ENCODE assay signal across 1 cellular context in the genomic region with DNA sequence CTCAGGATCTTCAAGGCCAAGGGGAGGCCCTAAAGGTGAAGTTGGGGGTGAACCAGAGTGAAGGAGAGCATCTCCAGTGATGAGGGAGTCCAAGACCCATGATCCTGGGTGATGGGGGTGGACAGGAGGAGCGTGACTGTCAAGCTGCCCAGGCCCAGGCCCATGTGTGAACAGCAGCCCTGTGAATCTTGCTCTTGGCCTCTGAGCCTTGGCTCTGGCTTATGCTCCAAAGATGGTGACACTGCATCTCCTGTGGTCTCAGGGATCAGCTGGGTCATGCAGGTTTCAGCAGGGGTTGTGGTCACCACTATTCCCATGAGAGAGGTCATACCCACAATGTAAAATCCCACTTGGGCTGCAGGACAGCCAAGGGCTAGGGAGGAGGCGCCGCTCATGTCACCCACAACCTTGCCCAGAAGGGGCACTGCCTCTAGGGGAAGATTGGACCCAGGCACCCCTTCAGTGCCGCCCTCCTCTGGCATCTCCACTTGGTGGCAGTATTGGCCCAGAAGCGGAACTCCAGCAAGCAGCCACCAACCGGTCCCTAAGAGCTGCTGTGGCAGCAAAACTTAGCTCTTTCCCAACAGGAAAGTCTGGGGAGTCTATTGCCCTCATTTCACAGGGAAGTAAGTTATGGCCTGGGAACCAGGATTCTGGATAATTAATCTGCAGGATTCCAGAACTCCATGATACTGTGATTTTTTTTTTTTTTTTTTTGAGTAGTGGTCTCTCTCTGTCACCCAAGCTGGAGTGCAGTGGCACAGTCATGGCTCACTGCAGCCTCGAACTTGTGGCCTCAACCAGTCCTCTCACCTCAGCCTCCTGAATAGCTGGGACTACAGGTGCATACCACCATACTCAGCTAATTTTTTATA.
TF ChIP-seq lines count a peak whose summit lies in the region.

No MANE protein-coding gene starts in this region.

TF ChIP-seq in HepG2, 621 proteins besides CTCF, POLR2A, EP300 and RAD21 (continued from another document):
- TF ChIP-seq ZNF776 (CRISPR knock-in tag; IDR thresholded peaks at IDR 0.05): no peak
- peak; percentile 72 for TF ChIP-seq SMC3 (IDR thresholded peaks at IDR 0.05; ENCODE audit: low read length)
- TF ChIP-seq KDM2A (CRISPR knock-in tag; IDR thresholded peaks at IDR 0.05; ENCODE audit: borderline replicate concordance, low read depth): peak; percentile 18; the same call in 1 of the 2 replicates
- TF ChIP-seq NONO (IDR thresholded peaks at IDR 0.05): no peak
- TF ChIP-seq NONO (CRISPR knock-in tag; conservative IDR thresholded peaks at IDR 0.05): no peak
- TF ChIP-seq ZNF224 (CRISPR knock-in tag; IDR thresholded peaks at IDR 0.05): no peak
- TF ChIP-seq ZNF703 (CRISPR knock-in tag; IDR thresholded peaks at IDR 0.05; ENCODE audit: borderline replicate concordance): no peak
- no peak for TF ChIP-seq ZNF124 (CRISPR knock-in tag; IDR thresholded peaks at IDR 0.05)
- 0 out of 2 replicates have a peak, but pooled peaks have one; percentile 21 for TF ChIP-seq ETV5 (CRISPR knock-in tag; IDR thresholded peaks at IDR 0.05; ENCODE audit: borderline replicate concordance)
- TF ChIP-seq SIN3A (IDR thresholded peaks at IDR 0.05; ENCODE audit: borderline replicate concordance, low read depth, low read length): no peak
- no peak for TF ChIP-seq ZNF569 (CRISPR knock-in tag; IDR thresholded peaks at IDR 0.05; ENCODE audit: borderline replicate concordance)
- no peak for TF ChIP-seq SRY (CRISPR knock-in tag; IDR thresholded peaks at IDR 0.05)
- no peak for TF ChIP-seq ZSCAN22 (CRISPR knock-in tag; IDR thresholded peaks at IDR 0.05)
- no peak for TF ChIP-seq ZSCAN29 (CRISPR knock-in tag; conservative IDR thresholded peaks at IDR 0.05)
- TF ChIP-seq, protein P1, sequence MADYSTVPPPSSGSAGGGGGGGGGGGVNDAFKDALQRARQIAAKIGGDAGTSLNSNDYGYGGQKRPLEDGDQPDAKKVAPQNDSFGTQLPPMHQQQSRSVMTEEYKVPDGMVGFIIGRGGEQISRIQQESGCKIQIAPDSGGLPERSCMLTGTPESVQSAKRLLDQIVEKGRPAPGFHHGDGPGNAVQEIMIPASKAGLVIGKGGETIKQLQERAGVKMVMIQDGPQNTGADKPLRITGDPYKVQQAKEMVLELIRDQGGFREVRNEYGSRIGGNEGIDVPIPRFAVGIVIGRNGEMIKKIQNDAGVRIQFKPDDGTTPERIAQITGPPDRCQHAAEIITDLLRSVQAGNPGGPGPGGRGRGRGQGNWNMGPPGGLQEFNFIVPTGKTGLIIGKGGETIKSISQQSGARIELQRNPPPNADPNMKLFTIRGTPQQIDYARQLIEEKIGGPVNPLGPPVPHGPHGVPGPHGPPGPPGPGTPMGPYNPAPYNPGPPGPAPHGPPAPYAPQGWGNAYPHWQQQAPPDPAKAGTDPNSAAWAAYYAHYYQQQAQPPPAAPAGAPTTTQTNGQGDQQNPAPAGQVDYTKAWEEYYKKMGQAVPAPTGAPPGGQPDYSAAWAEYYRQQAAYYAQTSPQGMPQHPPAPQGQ (CRISPR knock-in tag; IDR thresholded peaks at IDR 0.05; ENCODE audit: borderline replicate concordance): no peak
- TF ChIP-seq ATM (IDR thresholded peaks at IDR 0.05; ENCODE audit: borderline replicate concordance): no peak
- no peak for TF ChIP-seq ZNF605 (CRISPR knock-in tag; IDR thresholded peaks at IDR 0.05)
- TF ChIP-seq ZNF546 (CRISPR knock-in tag; conservative IDR thresholded peaks at IDR 0.05): no peak
- no peak for TF ChIP-seq ZNF678 (CRISPR knock-in tag; IDR thresholded peaks at IDR 0.05)
- TF ChIP-seq, protein P2, sequence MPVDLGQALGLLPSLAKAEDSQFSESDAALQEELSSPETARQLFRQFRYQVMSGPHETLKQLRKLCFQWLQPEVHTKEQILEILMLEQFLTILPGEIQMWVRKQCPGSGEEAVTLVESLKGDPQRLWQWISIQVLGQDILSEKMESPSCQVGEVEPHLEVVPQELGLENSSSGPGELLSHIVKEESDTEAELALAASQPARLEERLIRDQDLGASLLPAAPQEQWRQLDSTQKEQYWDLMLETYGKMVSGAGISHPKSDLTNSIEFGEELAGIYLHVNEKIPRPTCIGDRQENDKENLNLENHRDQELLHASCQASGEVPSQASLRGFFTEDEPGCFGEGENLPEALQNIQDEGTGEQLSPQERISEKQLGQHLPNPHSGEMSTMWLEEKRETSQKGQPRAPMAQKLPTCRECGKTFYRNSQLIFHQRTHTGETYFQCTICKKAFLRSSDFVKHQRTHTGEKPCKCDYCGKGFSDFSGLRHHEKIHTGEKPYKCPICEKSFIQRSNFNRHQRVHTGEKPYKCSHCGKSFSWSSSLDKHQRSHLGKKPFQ (CRISPR knock-in tag; IDR thresholded peaks at IDR 0.05; ENCODE audit: insufficient replicate concordance): no peak
- TF ChIP-seq ZNF816 (CRISPR knock-in tag; IDR thresholded peaks at IDR 0.05; ENCODE audit: borderline replicate concordance): no peak
- TF ChIP-seq ZC3H4 (CRISPR knock-in tag; IDR thresholded peaks at IDR 0.05; ENCODE audit: borderline replicate concordance): no peak
- TF ChIP-seq IKZF4 (CRISPR knock-in tag; IDR thresholded peaks at IDR 0.05; ENCODE audit: borderline replicate concordance, low read depth, not compliant biosample characterization): no peak
